8 cellular contexts compared by ENCODE assay signal in genomic region chr7:92178928-92179373, GRCh38. TPM values are rescaled to one million over a fixed set of nuclear protein-coding genes. Genes with fewer than 3 reads are reported as not detected.
A peak's percentile ranks its signal among the peaks of the same experiment; 100 is the strongest.
DNase-seq lines count a peak whose midpoint lies in the region; ATAC-seq and TF ChIP-seq lines count a peak whose summit lies in the region.

Gene LRRD1, minus strand, starts transcription at chr7:92179142. Its CDS starts 13,940 bp downstream, at chr7:92165202.

- intact Hi-C loops in mucosa of descending colon (cut with DNase I, micrococcal nuclease) = no loop called here

- H3K4me3 ChIP-seq in epithelial cell of proximal tubule (ENCODE audit: low read depth, low read length) (peak within 1 kb of the TSS; percentile 62), mucosa of descending colon (no peak within 1 kb of the TSS)

- DNase-seq in AG20443 (ENCODE audit: low spot score) (peak; percentile 95), activated T-cell treated with anti-CD3 and anti-CD28 coated beads for 4 hours (peak; percentile 85), epithelial cell of proximal tubule (ENCODE audit: low read depth) (peak; percentile 20), mucosa of descending colon (peak; percentile 91 to 97 (median 96))
- DNase-seq in NK-92 treated with Interleukin-12 subunit alpha and Interleukin-12 subunit beta, amount 100 ng/mL, for 24 hours (lab: John Stamatoyannopoulos, UW) = peak; percentile 75
- DNase-seq in stimulated activated CD8-positive, alpha-beta memory T cell treated with anti-CD3 and anti-CD28 coated beads, Interleukin-2, amount 100 ng/mL, for 48 hours (ENCODE audit: low read depth in 2 of 2) = peak; percentile 84 to 89

- H3K9me3 ChIP-seq in mucosa of descending colon = no peaks in the 10 kb centered on the region

- peaks cover 3% of the 10 kb centered on the region for H3K4me1 ChIP-seq in mucosa of descending colon (ENCODE audit: low read depth)

- no peaks in the 10 kb centered on the region for H3K36me3 ChIP-seq in mucosa of descending colon (ENCODE audit: low read depth)

- TF ChIP-seq CTCF in epithelial cell of proximal tubule (conservative IDR thresholded peaks at IDR 0.05; ENCODE audit: low read depth, low read length) (peak; percentile 91), mucosa of descending colon (IDR thresholded peaks at IDR 0.05) (peak; percentile 100)

- ATAC-seq in GM19025 (IDR thresholded peaks at IDR 0.05; ENCODE audit: low read depth, unreplicated experiment) (peak; percentile 100), HG03342 (IDR thresholded peaks at IDR 0.05; ENCODE audit: unreplicated experiment) (peak; percentile 99), mucosa of descending colon (peak; percentile 100)

RNA-seq across cellular contexts. Expression of gene LRRD1, which starts in this region (rescaled TPM):
- total RNA-seq in epithelial cell of proximal tubule (not detected in 2 replicates), mucosa of descending colon (under 1 TPM in 1 of 3 donors, not detected in 2; 0.09 TPM)

Comparison
In these comparisons a context has a peak if more than half of its experiments do, and no peak if none do; other contexts are left out.
1. Peak in DNase-seq and H3K4me3 ChIP-seq in epithelial cell of proximal tubule; RNA of the gene not detected or under 1 TPM.
2. Peak in DNase-seq and ATAC-seq in mucosa of descending colon; RNA of the gene not detected or under 1 TPM.
3. DNase-seq: peak in every context shown above with its lines; median percentile 96 in mucosa of descending colon; 95 in AG20443; 86 in stimulated activated CD8-positive, alpha-beta memory T cell treated with anti-CD3 and anti-CD28 coated beads, Interleukin-2, amount 100 ng/mL, for 48 hours; 85 in activated T-cell treated with anti-CD3 and anti-CD28 coated beads for 4 hours; 75 in NK-92 treated with Interleukin-12 subunit alpha and Interleukin-12 subunit beta, amount 100 ng/mL, for 24 hours; 20 in epithelial cell of proximal tubule.